ENCODE assay signal across 8 cellular contexts in genomic region chr12:72271401-72271740, GRCh38. TPM values are rescaled to one million over a fixed set of nuclear protein-coding genes. Genes with fewer than 3 reads are reported as not detected.
DNase-seq lines count a peak whose midpoint lies in the region; ATAC-seq and TF ChIP-seq lines count a peak whose summit lies in the region.

No MANE protein-coding gene starts in this region.

- H3K36me3 ChIP-seq in PC-3 (ENCODE audit: low read depth, low read length), result peaks cover 3% of the 10 kb centered on the region; the same call in 1 of the 2 replicates
- no peaks in the 10 kb centered on the region for H3K36me3 ChIP-seq in neuronal stem cell (replicated peaks in 1 of 2; ENCODE audit: control insufficient read depth in 2 of 2, insufficient read depth in 2 of 2, low read length in 2 of 2)
- H3K36me3 ChIP-seq in OCI-LY7 (ENCODE audit: insufficient read depth, low read length), result no peaks in the 10 kb centered on the region
- H3K36me3 ChIP-seq in BE2C, result no peaks in the 10 kb centered on the region

- peak overlapping the region; percentile 23 for H3K14ac ChIP-seq in neuronal stem cell (ENCODE audit: low read length)

- no peaks in the 10 kb centered on the region for H3K79me1 ChIP-seq in neuronal stem cell (ENCODE audit: low read depth, low read length)

- H3K27ac ChIP-seq in PC-3 (ENCODE audit: low read length) (peak overlapping the region; percentile 63), neuronal stem cell (replicated peaks; ENCODE audit: low read length) (peak overlapping the region; percentile 60), OCI-LY7 (ENCODE audit: low read depth, low read length, poor library complexity, severe bottlenecking) (no peak overlapping the region)

- DNase-seq in GM13976 (ENCODE audit: low spot score) (peak; percentile 18), PC-3 (no peak), fibroblast of mammary gland (ENCODE audit: low read depth) (no peak), neuronal stem cell (ENCODE audit: low spot score) (peak; percentile 68), OCI-LY7 (ENCODE audit: low spot score) (no peak), BE2C (no peak)
- DNase-seq in activated CD4-positive, alpha-beta T cell treated with anti-CD3 and anti-CD28 coated beads for 1 hour, result no peak

- TF ChIP-seq CTCF in GM13976 (IDR thresholded peaks at IDR 0.05; ENCODE audit: borderline replicate concordance, control extremely low read depth, extremely low read depth, insufficient read depth, missing control alignments) (no peak), PC-3 (conservative IDR thresholded peaks at IDR 0.05; ENCODE audit: low read depth, low read length) (no peak), fibroblast of mammary gland (conservative IDR thresholded peaks at IDR 0.05; ENCODE audit: control insufficient read depth, insufficient read depth, low read depth, low read length) (peak; percentile 3), OCI-LY7 (conservative IDR thresholded peaks at IDR 0.05; ENCODE audit: low read length) (no peak), BE2C (IDR thresholded peaks at IDR 0.05; ENCODE audit: low read depth, low read length) (no peak)

- H2BK15ac ChIP-seq in neuronal stem cell (ENCODE audit: low read length), result no peak overlapping the region

- H2BK5ac ChIP-seq in neuronal stem cell (ENCODE audit: low read length), result no peak overlapping the region

- no peak overlapping the region for H4K91ac ChIP-seq in neuronal stem cell (ENCODE audit: low read depth, low read length, poor library complexity)

- H3K4me1 ChIP-seq in PC-3 (ENCODE audit: insufficient read depth, low read length) (peaks cover 53% of the 10 kb centered on the region), neuronal stem cell (ENCODE audit: control insufficient read depth in 2 of 2, insufficient read depth in 1 of 2, low read depth in 1 of 2, low read length in 2 of 2) (peaks cover 4 to 10% of the 10 kb centered on the region in 2 donors), OCI-LY7 (ENCODE audit: insufficient read depth, low read length, poor library complexity, severe bottlenecking) (no peaks in the 10 kb centered on the region), BE2C (no peaks in the 10 kb centered on the region)

- no CpG with 5 or more reads among the region's 15 CpGs for WGBS in neuronal stem cell (ENCODE audit: extremely low coverage in 2 of 2, insufficient read length in 2 of 2, insufficient replicate concordance in 1 of 2), 2 donors

- H3F3A ChIP-seq in PC-3 (ENCODE audit: low read length, unreplicated experiment), result no peaks in the 10 kb centered on the region

- H3K23ac ChIP-seq in neuronal stem cell (ENCODE audit: low read depth, low read length, poor library complexity), result no peak overlapping the region

- H3K18ac ChIP-seq in neuronal stem cell (ENCODE audit: low read length), result peak overlapping the region; percentile 97

- H3K4me3 ChIP-seq in PC-3 (ENCODE audit: low read length) (peak overlapping the region; percentile 98), fibroblast of mammary gland (ENCODE audit: control insufficient read depth, low read depth, low read length) (peak overlapping the region; percentile 44), neuronal stem cell (ENCODE audit: low read length in 2 of 2) (peak overlapping the region; percentile 55 to 96), OCI-LY7 (ENCODE audit: low read depth, low read length, poor library complexity, severe bottlenecking) (no peak overlapping the region), BE2C (ENCODE audit: low read depth, low read length) (no peak overlapping the region)

- H3K9me2 ChIP-seq in PC-3 (replicated peaks; ENCODE audit: low read length), result no peaks in the 10 kb centered on the region
- H3K9me2 ChIP-seq in OCI-LY7 (ENCODE audit: insufficient read depth, low read length), result no peaks in the 10 kb centered on the region

- BruUV-seq in PC-3 (replicated peaks; lab: Mats Ljungman, UMichigan) (no TSS peak), OCI-LY7 (replicated peaks; lab: Mats Ljungman, UMichigan) (no TSS peak)

- H3K27me3 ChIP-seq in PC-3 (ENCODE audit: low read length) (no peaks in the 10 kb centered on the region), neuronal stem cell (ENCODE audit: control insufficient read depth in 3 of 3, insufficient read depth in 3 of 3, low read depth in 1 of 3, low read length in 3 of 3) (peaks cover 11 to 24% (median 12%) of the 10 kb centered on the region in 3 experiments), BE2C (peaks cover 63% of the 10 kb centered on the region)

- H2AK5ac ChIP-seq in neuronal stem cell (ENCODE audit: low read depth, low read length), result no peak overlapping the region

- no peaks in the 10 kb centered on the region for H4K20me1 ChIP-seq in PC-3 (ENCODE audit: low read length)
- H4K20me1 ChIP-seq in OCI-LY7 (ENCODE audit: insufficient read depth, low read length), result no peaks in the 10 kb centered on the region

- H3K4me2 ChIP-seq in PC-3 (ENCODE audit: low read length) (peak overlapping the region; percentile 82), neuronal stem cell (ENCODE audit: insufficient read depth, low read length, poor library complexity, severe bottlenecking) (peak overlapping the region; percentile 95), OCI-LY7 (ENCODE audit: low read length) (no peak overlapping the region)

- H2AFZ ChIP-seq in PC-3 (ENCODE audit: low read length) (peak overlapping the region; percentile 82), neuronal stem cell (ENCODE audit: low read length) (peak overlapping the region; percentile 95), OCI-LY7 (ENCODE audit: low read length) (no peak overlapping the region)

- H2BK12ac ChIP-seq in neuronal stem cell (ENCODE audit: low read length), result no peak overlapping the region

- no peak overlapping the region for H3K4ac ChIP-seq in neuronal stem cell (ENCODE audit: low read length)

- CTCF ChIA-PET in PC-3 (lab: Charles Lee) (no interaction called here), OCI-LY7 (lab: Charles Lee; ENCODE audit: unreplicated experiment) (no interaction called here)

- ATAC-seq in PC-3, result peak; percentile 24
- ATAC-seq in GM21447 (IDR thresholded peaks at IDR 0.05; ENCODE audit: unreplicated experiment), result no peak

- in situ Hi-C loops in GM13976 (cut with MboI; ENCODE audit: low sequenced_read_pairs, unreplicated experiment), result no loop called here

- no peak overlapping the region for H4K8ac ChIP-seq in neuronal stem cell (ENCODE audit: low read depth, low read length)

- H3K9ac ChIP-seq in PC-3 (ENCODE audit: low read length) (peak overlapping the region; percentile 79), neuronal stem cell (ENCODE audit: low read depth, low read length, poor library complexity) (peak overlapping the region; percentile 86)

- intact Hi-C loops in PC-3 (cut with micrococcal nuclease), result no loop called here
- intact Hi-C loops in OCI-LY7 (cut with micrococcal nuclease; ENCODE audit: unreplicated experiment), result no loop called here

- H2BK120ac ChIP-seq in neuronal stem cell (ENCODE audit: low read depth, low read length), result peak overlapping the region; percentile 52

- POLR2A ChIA-PET in PC-3 (lab: Charles Lee; ENCODE audit: unreplicated experiment) (interaction anchor here (0.6 kb wide), 2 partner anchors 19 to 1579 kb away, joined by 3 read pairs; no protein-coding TSS in a partner anchor), OCI-LY7 (lab: Charles Lee) (no interaction called here)

- peaks cover 100% of the 10 kb centered on the region for H3K79me2 ChIP-seq in PC-3 (ENCODE audit: low read length)
- H3K79me2 ChIP-seq in OCI-LY7 (ENCODE audit: insufficient read depth, low read depth, low read length), result no peaks in the 10 kb centered on the region

- H3K9me3 ChIP-seq in PC-3 (ENCODE audit: low read length), result no peaks in the 10 kb centered on the region
- no peaks in the 10 kb centered on the region for H3K9me3 ChIP-seq in neuronal stem cell (replicated peaks in 1 of 2; ENCODE audit: control insufficient read depth in 2 of 2, insufficient read depth in 1 of 2, low read depth in 1 of 2, low read length in 2 of 2)
- H3K9me3 ChIP-seq in OCI-LY7 (ENCODE audit: low read length), result no peaks in the 10 kb centered on the region
- H3K9me3 ChIP-seq in BE2C, result no peaks in the 10 kb centered on the region

RNA-seq across cellular contexts. Expression of gene TRHDE, which starts 0.8 kb away (rescaled TPM):
- total RNA-seq in PC-3 (2014; rRNA removed) (16.5 and 17.7 TPM in 2 replicates), OCI-LY7 (2022) (not detected in 2 replicates)
- polyA plus RNA-seq in neuronal stem cell (2013, experiment 1 of 2), result 0.75 TPM
- 0.64 TPM for polyA plus RNA-seq in neuronal stem cell (2013, experiment 2 of 2)
- not detected in 2 replicates for total RNA-seq in OCI-LY7 (2014; rRNA removed; shearing (Covaris generic))
- 0.05 TPM for polyA plus RNA-seq in BE2C (2012; ENCODE audit: insufficient read depth, insufficient read length, low read depth)

Comparison
In these comparisons a context has a peak if more than half of its experiments do, and no peak if none do; other contexts are left out.
1. DNase-seq: peak in GM13976 (single experiment) and neuronal stem cell (single experiment); none in PC-3 (single experiment), fibroblast of mammary gland (single experiment), OCI-LY7 (single experiment), activated CD4-positive, alpha-beta T cell treated with anti-CD3 and anti-CD28 coated beads for 1 hour (single experiment) and BE2C (single experiment).
2. H3K4me3 ChIP-seq: peak in PC-3 (single experiment), fibroblast of mammary gland (single experiment) and neuronal stem cell (2 of 2); none in OCI-LY7 (single experiment) and BE2C (single experiment).
3. RNA of gene TRHDE, which starts 0.8 kb away (total RNA-seq): 16.5 to 17.7 TPM in PC-3; not detected in OCI-LY7; every median in the first group is over 10 times any median in the second.